Comparison of ENCODE assay signal across 12 cellular contexts in genomic region chr18:70195014-70195614, GRCh38. TPM values are rescaled to one million over a fixed set of nuclear protein-coding genes. Genes with fewer than 3 reads are reported as not detected.
DNase-seq lines count a peak whose midpoint lies in the region; ATAC-seq and TF ChIP-seq lines count a peak whose summit lies in the region.
"Had no signal": no experiment of that assay in that cellular context is flagged by ENCODE, and none has a peak within 500 bp of the region (broad histone marks: within the 10 kb centered on the region; RNA-seq: fewer than 3 reads in every experiment).

No MANE protein-coding gene starts in this region.

- H3K27me3 ChIP-seq in Caco-2 (replicated peaks; ENCODE audit: control insufficient read depth, insufficient read depth, low read length) (no peaks in the 10 kb centered on the region), PC-9 (ENCODE audit: insufficient read depth, low read depth) (no peaks in the 10 kb centered on the region), suprapubic skin (no peaks in the 10 kb centered on the region)
- H3K27me3 ChIP-seq: adrenal gland, sigmoid colon had no signal

- BruUV-seq in Caco-2 (replicated peaks; lab: Mats Ljungman, UMichigan) (no TSS peak), PC-9 (replicated peaks; lab: Mats Ljungman, UMichigan) (no TSS peak)

- peaks cover 12% of the 10 kb centered on the region for H3K4me1 Mint-ChIP-seq in Caco-2 (ENCODE audit: low read depth, unreplicated experiment)

- peak overlapping the region; percentile 41; the same call in 1 of the 2 replicates for H3K27ac ChIP-seq in PC-9
- H3K27ac ChIP-seq in suprapubic skin, result no peak overlapping the region
- H3K27ac ChIP-seq: adrenal gland, C4-2B, sigmoid colon, VCaP had no signal

- DNase-seq in Caco-2 (peak in 1 of 2 experiments; percentile 10), PC-9 (no peak), MV-4-11 (lab: John Stamatoyannopoulos, UW) (no peak), suprapubic skin (ENCODE audit: low spot score in 2 of 2) (no peak)
- no peak for DNase-seq in stimulated activated CD4-positive, alpha-beta T cell treated with anti-CD3 and anti-CD28 coated beads, Interleukin-1b, Interleukin-23, amount 100 ng/mL, for 48 hours
- no peak for DNase-seq in effector CD4-positive, alpha-beta T cell
- DNase-seq: sigmoid colon had no signal

- H4K20me1 ChIP-seq in PC-9 (ENCODE audit: insufficient read depth), result no peaks in the 10 kb centered on the region

- TF ChIP-seq CTCF in Caco-2 (IDR thresholded peaks at IDR 0.05; ENCODE audit: insufficient read depth in 1 of 2, low read depth in 1 of 2, low read length in 1 of 2, severe bottlenecking in 1 of 2, unreplicated experiment in 1 of 2) (no peak), PC-9 (conservative IDR thresholded peaks at IDR 0.05) (no peak), suprapubic skin (IDR thresholded peaks at IDR 0.05) (no peak)

- intact Hi-C loops in Caco-2 (cut with micrococcal nuclease; ENCODE audit: unreplicated experiment), result loop anchor here (1.0 kb wide), 3 partner anchors 14 to 255 kb away; no protein-coding TSS in a partner anchor
- intact Hi-C loops in PC-9 (cut with micrococcal nuclease; ENCODE audit: unreplicated experiment), result loop anchor here (2.0 to 5.0 kb wide), 2 partner anchors 92 to 256 kb away; partner anchors contain the start of gene SOCS6

- H3F3A ChIP-seq in PC-9 (ENCODE audit: insufficient read depth, low read depth), result no peaks in the 10 kb centered on the region

- H3K9me3 Mint-ChIP-seq in Caco-2 (ENCODE audit: unreplicated experiment), result no peaks in the 10 kb centered on the region

- no peak overlapping the region for H3K4me2 ChIP-seq in PC-9

- H3K36me3 ChIP-seq in Caco-2 (ENCODE audit: control insufficient read depth, insufficient read depth, low read length), result no peaks in the 10 kb centered on the region
- H3K36me3 ChIP-seq in PC-9 (ENCODE audit: low read depth), result peaks cover 6% of the 10 kb centered on the region; the same call in 1 of the 2 replicates
- peaks cover 62% of the 10 kb centered on the region for H3K36me3 ChIP-seq in suprapubic skin

- TF ChIP-seq POLR2A in GM19193 (IDR thresholded peaks at IDR 0.05; ENCODE audit: extremely low read depth, insufficient read depth, insufficient read length) (peak; percentile 32), suprapubic skin (IDR thresholded peaks at IDR 0.05) (no peak)

- CTCF ChIA-PET in Caco-2 (lab: Charles Lee), result interaction anchor here (1.0 to 1.6 kb wide), 3 partner anchors 239 to 260 kb away, joined by 3 to 10 read pairs (median 4); no protein-coding TSS in a partner anchor
- CTCF ChIA-PET in PC-9 (lab: Charles Lee), result interaction anchor here (0.5 to 1.9 kb wide), 3 partner anchors 239 to 261 kb away, joined by 3 to 12 read pairs (median 4); no protein-coding TSS in a partner anchor

- H3K4me3 ChIP-seq in Caco-2 (ENCODE audit: low read depth, low read length) (no peak overlapping the region), PC-9 (no peak overlapping the region), suprapubic skin (no peak overlapping the region)
- H3K4me3 ChIP-seq: adrenal gland, sigmoid colon had no signal

- H3K27ac Mint-ChIP-seq in Caco-2 (ENCODE audit: unreplicated experiment), result peak overlapping the region; percentile 36

- no peak overlapping the region for H2AFZ ChIP-seq in PC-9

- H3K4me1 ChIP-seq in Caco-2, result peaks cover 17% of the 10 kb centered on the region; the same call in 1 of the 2 replicates
- H3K4me1 ChIP-seq in PC-9 (replicated peaks; ENCODE audit: insufficient read depth), result no peaks in the 10 kb centered on the region
- no peaks in the 10 kb centered on the region for H3K4me1 ChIP-seq in suprapubic skin
- H3K4me1 ChIP-seq: adrenal gland had no signal

- H3K36me3 Mint-ChIP-seq in Caco-2 (ENCODE audit: insufficient read depth, unreplicated experiment), result peaks cover 25% of the 10 kb centered on the region

- H3K9me3 ChIP-seq in Caco-2 (no peaks in the 10 kb centered on the region), PC-9 (ENCODE audit: insufficient read depth, low read depth) (no peaks in the 10 kb centered on the region), suprapubic skin (no peaks in the 10 kb centered on the region)
- H3K9me3 ChIP-seq: adrenal gland, sigmoid colon had no signal

- no peaks in the 10 kb centered on the region for H3K27me3 Mint-ChIP-seq in Caco-2 (ENCODE audit: insufficient read depth, unreplicated experiment)

- peak; percentile 53 for ATAC-seq in HG02885 (IDR thresholded peaks at IDR 0.05; ENCODE audit: poor library complexity, unreplicated experiment)

- H3K4me3 Mint-ChIP-seq in Caco-2 (ENCODE audit: unreplicated experiment), result peak overlapping the region; percentile 4

- POLR2A ChIA-PET in Caco-2 (lab: Charles Lee), result no interaction called here
- POLR2A ChIA-PET in PC-9 (lab: Charles Lee; ENCODE audit: unreplicated experiment), result no interaction called here

- no peaks in the 10 kb centered on the region for H3K9me2 ChIP-seq in PC-9 (ENCODE audit: insufficient read depth)

- WGBS in suprapubic skin, result 87% methylated on average over 3 of the region's 3 CpGs

- no peak for TF ChIP-seq EP300 in suprapubic skin (IDR thresholded peaks at IDR 0.05)

- H3K79me2 ChIP-seq in PC-9 (ENCODE audit: low read depth), result no peaks in the 10 kb centered on the region

RNA-seq across cellular contexts. Expression of gene RTTN, which starts 10.4 kb away (rescaled TPM):
- 12.1 and 14.6 TPM in 2 replicates for total RNA-seq in Caco-2 (2022)
- 14.3 and 16.8 TPM in 2 replicates for total RNA-seq in PC-9 (2021)
- 10 to 100 TPM in 2 of 4 donors, 1 to 10 TPM in 2; 8.4 to 26.1 (median 12.5) TPM for total RNA-seq in suprapubic skin
